In the genomic region with DNA sequence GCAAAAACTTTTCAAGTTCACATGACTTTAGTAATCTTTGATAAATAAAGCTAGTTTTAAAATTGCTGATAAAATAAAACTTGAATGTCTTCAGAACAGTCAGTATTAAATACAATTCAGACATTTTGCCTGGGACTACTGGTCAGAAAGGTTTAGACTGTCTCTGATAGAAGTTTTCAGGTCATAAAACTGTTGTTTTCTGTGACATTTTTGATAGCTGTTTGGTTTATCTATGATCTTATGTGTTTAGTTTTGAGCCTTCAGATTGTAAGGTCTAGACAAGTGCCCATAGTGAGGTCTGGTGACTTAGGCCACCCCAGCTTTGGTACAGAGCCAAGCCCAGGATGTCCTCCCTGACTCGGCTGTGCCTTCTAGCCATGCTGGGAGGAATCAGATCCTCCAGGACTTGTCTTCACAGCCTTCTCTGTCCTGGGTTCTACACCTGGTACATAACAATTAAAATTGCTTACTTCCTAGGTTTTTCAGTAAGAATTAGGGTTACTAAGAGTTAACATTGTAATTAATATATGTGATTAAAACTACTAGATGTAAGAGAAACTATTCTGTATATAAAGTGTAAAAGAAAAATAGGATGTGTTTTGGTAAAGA, we compare ENCODE assay signal across 18 cellular contexts. TPM values are rescaled to one million over a fixed set of nuclear protein-coding genes. Genes with fewer than 3 reads are reported as not detected.
DNase-seq lines count a peak whose midpoint lies in the region; ATAC-seq, FAIRE-seq and TF ChIP-seq lines count a peak whose summit lies in the region.
"Had no signal": no experiment of that assay in that cellular context is flagged by ENCODE, and none has a peak within 500 bp of the region (broad histone marks: within the 10 kb centered on the region; RNA-seq: fewer than 3 reads in every experiment).

No MANE protein-coding gene starts in this region.

- peaks cover 23% of the 10 kb centered on the region for H3K9me3 Mint-ChIP-seq in activated CD8-positive, alpha-beta T cell treated with anti-CD3 and anti-CD28 coated beads for 36 hours

- no peaks in the 10 kb centered on the region; the same call in 1 of the 2 replicates for H3K36me3 ChIP-seq in PC-3 (ENCODE audit: low read depth, low read length)
- no peaks in the 10 kb centered on the region for H3K36me3 ChIP-seq in K562 (ENCODE audit: control insufficient read depth, insufficient read depth, low read length)
- no peaks in the 10 kb centered on the region for H3K36me3 ChIP-seq in MM.1S (replicated peaks; ENCODE audit: insufficient read depth, low read length)
- H3K36me3 ChIP-seq: BLaER1, HAP-1 had no signal

- CTCF ChIA-PET in PC-3 (lab: Charles Lee): interaction anchor here (1.2 kb wide), 1 partner anchor 8 kb away, joined by 5 read pairs; no protein-coding TSS in a partner anchor
- CTCF ChIA-PET in K562 (lab: Yijun Ruan, JAX; ENCODE audit: low intra/inter-chr PET ratio): no interaction called here
- CTCF ChIA-PET in activated CD8-positive, alpha-beta T cell treated with anti-CD3 and anti-CD28 coated beads for 36 hours (lab: Charles Lee): interaction anchor here (2.1 kb wide), 1 partner anchor 8 kb away, joined by 6 read pairs; no protein-coding TSS in a partner anchor

- TF ChIP-seq CTCF in PC-3 (conservative IDR thresholded peaks at IDR 0.05; ENCODE audit: low read depth, low read length): no peak
- no peak for TF ChIP-seq CTCF in K562 (IDR thresholded peaks at IDR 0.05 in 2 of 3, conservative IDR thresholded peaks at IDR 0.05 in 1 of 3; ENCODE audit: insufficient read depth in 2 of 3, low read depth in 1 of 3, low read length in 3 of 3)
- no peak for TF ChIP-seq CTCF in activated CD8-positive, alpha-beta T cell treated with anti-CD3 and anti-CD28 coated beads for 36 hours (IDR thresholded peaks at IDR 0.05)
- TF ChIP-seq CTCF in MM.1S (IDR thresholded peaks at IDR 0.05; ENCODE audit: low read length): no peak

- no peak overlapping the region for H3K4me2 ChIP-seq in PC-3 (ENCODE audit: low read length)
- no peak overlapping the region for H3K4me2 ChIP-seq in K562 (ENCODE audit: insufficient read depth, low read length)
- H3K4me2 ChIP-seq in MM.1S (ENCODE audit: low read depth, low read length): no peak overlapping the region
- H3K4me2 ChIP-seq: BLaER1 had no signal

- H2AFZ ChIP-seq in PC-3 (ENCODE audit: low read length) (no peak overlapping the region), K562 (ENCODE audit: low read depth, low read length) (no peak overlapping the region), MM.1S (ENCODE audit: low read length) (no peak overlapping the region)

- H3K9me3 ChIP-seq in PC-3 (ENCODE audit: low read length) (peaks cover 18% of the 10 kb centered on the region), K562 (replicated peaks; ENCODE audit: control insufficient read depth, insufficient read depth, low read depth, low read length) (peaks cover 2% of the 10 kb centered on the region), MM.1S (replicated peaks; ENCODE audit: insufficient read depth, low read length) (no peaks in the 10 kb centered on the region)

- H3K9me2 ChIP-seq in PC-3 (replicated peaks; ENCODE audit: low read length): no peaks in the 10 kb centered on the region
- no peaks in the 10 kb centered on the region for H3K9me2 ChIP-seq in MM.1S (replicated peaks; ENCODE audit: insufficient read depth, low read length)

- no peaks in the 10 kb centered on the region for H3K9me1 ChIP-seq in K562 (ENCODE audit: control insufficient read depth, insufficient read depth, low read length)

- peak; percentile 46 for FAIRE-seq in K562 (lab: Jason Lieb, UNC)

- H3K36me3 Mint-ChIP-seq in activated CD8-positive, alpha-beta T cell treated with anti-CD3 and anti-CD28 coated beads for 36 hours (ENCODE audit: low read depth): peaks cover 2% of the 10 kb centered on the region
- H3K36me3 Mint-ChIP-seq: CD8-positive, alpha-beta T cell had no signal

- H3K27me3 ChIP-seq in PC-3 (ENCODE audit: low read length) (no peaks in the 10 kb centered on the region), K562 (ENCODE audit: control insufficient read depth in 2 of 2, insufficient read depth in 2 of 2, low read length in 2 of 2) (peaks cover 3 to 4% of the 10 kb centered on the region in 2 experiments; a peak in 4 of 5 replicates), MM.1S (replicated peaks; ENCODE audit: insufficient read depth, low read length) (no peaks in the 10 kb centered on the region)
- H3K27me3 ChIP-seq: BLaER1 had no signal

- no peaks in the 10 kb centered on the region for H3K4me1 Mint-ChIP-seq in activated CD8-positive, alpha-beta T cell treated with anti-CD3 and anti-CD28 coated beads for 36 hours (ENCODE audit: low read depth)

- H3K4me3 Mint-ChIP-seq in activated CD8-positive, alpha-beta T cell treated with anti-CD3 and anti-CD28 coated beads for 36 hours: no peak overlapping the region
- H3K4me3 Mint-ChIP-seq: CD8-positive, alpha-beta T cell; HFFc6 had no signal

- no peaks in the 10 kb centered on the region for H3F3A ChIP-seq in PC-3 (ENCODE audit: low read length, unreplicated experiment)
- no peaks in the 10 kb centered on the region for H3F3A ChIP-seq in MM.1S (ENCODE audit: insufficient read depth, low read length)

- ATAC-seq in PC-3 (no peak), K562 (no peak), GM19023 (IDR thresholded peaks at IDR 0.05; ENCODE audit: unreplicated experiment) (no peak)
- no peak for ATAC-seq in activated CD8-positive, alpha-beta T cell treated with anti-CD3 and anti-CD28 coated beads for 36 hours
- ATAC-seq: CD8-positive, alpha-beta T cell had no signal

- intact Hi-C loops in PC-3 (cut with micrococcal nuclease): no loop called here
- intact Hi-C loops in K562 (cut with micrococcal nuclease): no loop called here
- intact Hi-C loops in activated CD8-positive, alpha-beta T cell treated with anti-CD3 and anti-CD28 coated beads for 36 hours (cut with micrococcal nuclease): no loop called here

- H3K27ac Mint-ChIP-seq in activated CD8-positive, alpha-beta T cell treated with anti-CD3 and anti-CD28 coated beads for 36 hours: no peak overlapping the region
- H3K27ac Mint-ChIP-seq: CD8-positive, alpha-beta T cell; HFFc6 had no signal

- no peaks in the 10 kb centered on the region for H4K20me1 ChIP-seq in PC-3 (ENCODE audit: low read length)
- no peaks in the 10 kb centered on the region for H4K20me1 ChIP-seq in K562 (replicated peaks; ENCODE audit: control insufficient read depth, insufficient read depth, low read length)
- no peaks in the 10 kb centered on the region for H4K20me1 ChIP-seq in MM.1S (ENCODE audit: insufficient read depth, low read length)
- H4K20me1 ChIP-seq: BLaER1 had no signal

- BruUV-seq in PC-3 (replicated peaks; lab: Mats Ljungman, UMichigan) (no TSS peak), K562 (replicated peaks; lab: Mats Ljungman, UMichigan) (no TSS peak)

- DNase-seq in DMS53 (lab: John Stamatoyannopoulos, UW) (peak; percentile 7), DMS53 treated with DMSO at 0.1 percent for 48 hours (lab: John Stamatoyannopoulos, UW; ENCODE audit: unreplicated experiment) (no peak), PC-3 (peak; percentile 7), K562 (ENCODE audit: extremely low read depth in 1 of 4, low spot score in 3 of 4) (no peak), MM.1S (no peak)
- no peak for DNase-seq in activated CD8-positive, alpha-beta T cell treated with anti-CD3 and anti-CD28 coated beads for 36 hours
- DNase-seq: 8988T; Calu3; CD8-positive, alpha-beta T cell; DMS79 treated with DMSO at 0.1 percent for 48 hours; GF-D8; HFFc6; KBM-7 had no signal

- WGBS in K562 (ENCODE audit: insufficient coverage, low coverage, missing lambda C conversion rate): 0% methylated on average over 1 of the region's 1 CpG

- TF ChIP-seq RAD21 in K562 (CRISPR knock-in tag; conservative IDR thresholded peaks at IDR 0.05 in 1 of 2, IDR thresholded peaks at IDR 0.05 in 1 of 2): no peak

- H3K4me1 ChIP-seq in PC-3 (ENCODE audit: insufficient read depth, low read length) (no peaks in the 10 kb centered on the region), K562 (replicated peaks in 1 of 2; ENCODE audit: control insufficient read depth in 2 of 2, insufficient read depth in 2 of 2, low read length in 2 of 2) (no peaks in the 10 kb centered on the region), MM.1S (ENCODE audit: low read length) (no peaks in the 10 kb centered on the region)
- H3K4me1 ChIP-seq: BLaER1, HAP-1 had no signal

- POLR2A ChIA-PET in PC-3 (lab: Charles Lee; ENCODE audit: unreplicated experiment) (no interaction called here), K562 (lab: Yijun Ruan, JAX) (no interaction called here)
- POLR2A ChIA-PET in activated CD8-positive, alpha-beta T cell treated with anti-CD3 and anti-CD28 coated beads for 36 hours (lab: Charles Lee): no interaction called here

- H3K27ac ChIP-seq in PC-3 (ENCODE audit: low read length) (no peak overlapping the region), K562 (ENCODE audit: extremely low read depth, low read depth, low read length) (no peak overlapping the region), MM.1S (ENCODE audit: low read length) (no peak overlapping the region)
- H3K27ac ChIP-seq: BLaER1, HL-60 had no signal

- H3K4me3 ChIP-seq in PC-3 (ENCODE audit: low read length): no peak overlapping the region
- H3K4me3 ChIP-seq in K562: no peak overlapping the region
- H3K4me3 ChIP-seq in MM.1S (ENCODE audit: low read length): no peak overlapping the region
- H3K4me3 ChIP-seq: BLaER1, HAP-1 had no signal

- TF ChIP-seq POLR2A in K562 (conservative IDR thresholded peaks at IDR 0.05): no peak

- in situ Hi-C loops in K562 (cut with MboI): no loop called here

- H3K27me3 Mint-ChIP-seq in activated CD8-positive, alpha-beta T cell treated with anti-CD3 and anti-CD28 coated beads for 36 hours: peaks cover 5% of the 10 kb centered on the region

- no peak for TF ChIP-seq EP300 in K562 (IDR thresholded peaks at IDR 0.05; ENCODE audit: low read length)

- no peak overlapping the region for H3K9ac ChIP-seq in PC-3 (ENCODE audit: low read length)
- no peak overlapping the region for H3K9ac ChIP-seq in K562 (ENCODE audit: insufficient read depth in 1 of 2, low read depth in 2 of 2, low read length in 2 of 2)
- H3K9ac ChIP-seq in MM.1S (ENCODE audit: low read length): no peak overlapping the region
- H3K9ac ChIP-seq: BLaER1 had no signal

- no peaks in the 10 kb centered on the region for H3K79me2 ChIP-seq in PC-3 (ENCODE audit: low read length)
- H3K79me2 ChIP-seq in K562 (ENCODE audit: control insufficient read depth, insufficient read depth, low read length): no peaks in the 10 kb centered on the region
- no peaks in the 10 kb centered on the region for H3K79me2 ChIP-seq in MM.1S (ENCODE audit: low read length)

RNA-seq across cellular contexts. Expression of a gene that starts 15.1 kb away (rescaled TPM):
- 36.6 and 42.8 TPM in 2 replicates for total RNA-seq in PC-3 (2014; rRNA removed)
- 32.1 and 169 TPM in 2 replicates for total RNA-seq in K562 (2011; cell fraction: chromatin; rRNA removed; ENCODE audit: low replicate concordance)
- 18.8 and 21.7 TPM in 2 replicates for total RNA-seq in K562 (2011; cell fraction: nucleolus; rRNA removed)
- total RNA-seq in K562 (2011; cell fraction: nucleoplasm; rRNA removed): 43.9 and 73.7 TPM in 2 replicates
- 77.6 and 109 TPM in 2 replicates for total RNA-seq in K562 (2014; rRNA removed)
- 142 and 177 TPM in 2 replicates for total RNA-seq in K562 (2014; rRNA removed; fragmentation: Illumina TruSeq; extraction: Trizol)
- total RNA-seq in K562 (2015; rRNA removed; fragmentation: Illumina TruSeq; extraction: Trizol): 89.3 and 92.8 TPM in 2 replicates
- 81.4 and 88.2 TPM in 2 replicates for total RNA-seq in K562 (2021)
- 72.5 and 112 TPM in 2 replicates for polyA plus RNA-seq in K562 (2011; rRNA removed)
- 8.8 and 18.2 TPM in 2 replicates for polyA plus RNA-seq in K562 (2011; cell fraction: cytosol; rRNA removed)
- polyA plus RNA-seq in K562 (2011; cell fraction: nucleus; rRNA removed): 40.2 and 54.5 TPM in 2 replicates
- 44.4 and 59.4 TPM in 2 replicates for polyA plus RNA-seq in K562 (2012)
- 85.1 and 98.4 TPM in 2 replicates for polyA plus RNA-seq in K562 (2014; fragmentation: Illumina TruSeq; extraction: Trizol)
- 10 to 100 TPM; 58.4 to 64.5 TPM for polyA plus RNA-seq in K562 (2014; fragmentation: Nextera tagmentation; extraction: Ambion mirVana)
- polyA plus RNA-seq in K562 (2014; rRNA removed): 129 and 137 TPM in 2 replicates
- polyA minus RNA-seq in K562 (2011; rRNA and poly(A)+ RNA removed): 68.6 and 86.8 TPM in 2 replicates
- polyA minus RNA-seq in K562 (2011; cell fraction: cytosol; rRNA and poly(A)+ RNA removed): 27.7 and 38.7 TPM in 2 replicates
- 43.1 and 70.3 TPM in 2 replicates for polyA minus RNA-seq in K562 (2011; cell fraction: nucleus; rRNA and poly(A)+ RNA removed)
- 1 to 10 TPM; 1.8 to 2.3 TPM for total RNA-seq in activated CD8-positive, alpha-beta T cell treated with anti-CD3 and anti-CD28 coated beads for 36 hours
- total RNA-seq: CD8-positive, alpha-beta T cell; H4 had no signal

Comparison
In these comparisons a context has a peak if more than half of its experiments do, and no peak if none do; other contexts are left out.
1. DNase-seq: peak in DMS53 (single experiment) and PC-3 (single experiment); none in DMS53 treated with DMSO at 0.1 percent for 48 hours (single experiment), K562 (0 of 4), activated CD8-positive, alpha-beta T cell treated with anti-CD3 and anti-CD28 coated beads for 36 hours (single experiment) and MM.1S (single experiment).
2. RNA of a gene that starts 15.1 kb away (total RNA-seq): 18.8 to 177 TPM in K562 and 36.6 to 42.8 TPM in PC-3; 1.8 to 2.3 TPM in activated CD8-positive, alpha-beta T cell treated with anti-CD3 and anti-CD28 coated beads for 36 hours; every median in the first group is over 4 times any median in the second.